In the genomic region with DNA sequence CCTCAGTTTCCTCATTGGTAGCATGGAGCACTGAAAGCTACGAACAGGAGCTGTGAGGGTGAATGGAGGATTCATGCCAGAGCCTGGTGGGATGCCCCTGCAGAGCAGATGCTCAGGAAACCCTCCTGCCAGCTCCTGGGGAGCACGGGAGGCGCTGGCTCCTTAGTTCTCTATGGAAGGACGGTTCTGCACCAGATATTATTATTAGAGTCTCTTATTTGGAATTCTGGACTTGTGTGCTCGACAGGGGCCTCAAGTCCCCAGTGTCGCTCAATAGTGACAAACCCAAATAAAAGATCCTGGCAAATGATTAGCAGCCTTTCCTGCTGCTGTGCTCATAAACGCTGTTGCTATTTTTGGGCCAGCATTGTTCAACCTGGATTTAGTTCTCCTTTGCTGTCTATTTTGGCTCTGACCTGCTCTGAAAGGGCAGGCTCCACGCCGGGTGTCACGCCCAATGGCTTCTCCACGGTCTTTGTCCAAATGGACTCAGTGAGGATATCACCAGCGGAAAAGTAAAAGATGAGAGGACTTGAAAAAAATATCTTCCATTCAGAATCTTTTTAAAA, we compare ENCODE assay signal across 10 cellular contexts. TPM values are rescaled to one million over a fixed set of nuclear protein-coding genes. Genes with fewer than 3 reads are reported as not detected.
A peak's percentile ranks its signal among the peaks of the same experiment; 100 is the strongest.
DNase-seq lines count a peak whose midpoint lies in the region; ATAC-seq, FAIRE-seq and TF ChIP-seq lines count a peak whose summit lies in the region.
"Had no signal": no experiment of that assay in that cellular context is flagged by ENCODE, and none has a peak within 500 bp of the region (broad histone marks: within the 10 kb centered on the region; RNA-seq: fewer than 3 reads in every experiment).

No MANE protein-coding gene starts in this region.

- H3K27ac Mint-ChIP-seq in CD8-positive, alpha-beta T cell: peak overlapping the region; percentile 99

- TF ChIP-seq CTCF in CD8-positive, alpha-beta T cell (IDR thresholded peaks at IDR 0.05): no peak
- TF ChIP-seq CTCF in PC-9 (conservative IDR thresholded peaks at IDR 0.05) (no peak), parathyroid adenoma (IDR thresholded peaks at IDR 0.05) (no peak), MM.1S (IDR thresholded peaks at IDR 0.05; ENCODE audit: low read length) (no peak)

- CTCF ChIA-PET in CD8-positive, alpha-beta T cell (lab: Charles Lee): no interaction called here
- CTCF ChIA-PET in PC-9 (lab: Charles Lee): no interaction called here

- BruUV-seq in PC-9 (replicated peaks; lab: Mats Ljungman, UMichigan): no TSS peak

- H3K4me3 Mint-ChIP-seq in CD8-positive, alpha-beta T cell: peak overlapping the region; percentile 36

- no peak for DNase-seq in CD8-positive, alpha-beta T cell
- DNase-seq in PC-9 (no peak), epithelial cell of prostate (ENCODE audit: low read depth, low spot score) (no peak), MM.1S (no peak), MV-4-11 (lab: John Stamatoyannopoulos, UW) (no peak), GM12891 (ENCODE audit: insufficient read length, low spot score) (no peak)
- DNase-seq in activated CD4-positive, CD25-positive, alpha-beta regulatory T cell treated with anti-CD3 and anti-CD28 coated beads, Interleukin-2, amount 50 U/mL, for 72 hours: no peak
- DNase-seq: aorta, NCI-H1694 treated with DMSO at 0.1 percent for 48 hours had no signal

- H3K79me2 ChIP-seq in PC-9 (ENCODE audit: low read depth) (no peaks in the 10 kb centered on the region), parathyroid adenoma (no peaks in the 10 kb centered on the region), MM.1S (ENCODE audit: low read length) (no peaks in the 10 kb centered on the region)

- H3K4me1 ChIP-seq in CD8-positive, alpha-beta T cell (ENCODE audit: insufficient read depth, low read length): peaks cover 86% of the 10 kb centered on the region
- H3K4me1 ChIP-seq in PC-9 (replicated peaks; ENCODE audit: insufficient read depth): peaks cover 77% of the 10 kb centered on the region
- H3K4me1 ChIP-seq in parathyroid adenoma: peaks cover 17% of the 10 kb centered on the region
- peaks cover 52% of the 10 kb centered on the region for H3K4me1 ChIP-seq in MM.1S (ENCODE audit: low read length)

- H4K20me1 ChIP-seq in PC-9 (ENCODE audit: insufficient read depth): no peaks in the 10 kb centered on the region
- no peaks in the 10 kb centered on the region for H4K20me1 ChIP-seq in MM.1S (ENCODE audit: insufficient read depth, low read length)

- H3K9me3 Mint-ChIP-seq in CD8-positive, alpha-beta T cell: no peaks in the 10 kb centered on the region

- no peak overlapping the region for H3K4me3 ChIP-seq in CD8-positive, alpha-beta T cell (ENCODE audit: low read depth, low read length)
- H3K4me3 ChIP-seq in PC-9 (no peak overlapping the region), parathyroid adenoma (ENCODE audit: low read depth, low read length) (no peak overlapping the region), MM.1S (ENCODE audit: low read length) (no peak overlapping the region)

- H3K9ac ChIP-seq in parathyroid adenoma (no peak overlapping the region), MM.1S (ENCODE audit: low read length) (no peak overlapping the region)

- no peak overlapping the region for H3K27ac ChIP-seq in CD8-positive, alpha-beta T cell (ENCODE audit: low read depth, low read length)
- H3K27ac ChIP-seq in PC-9 (peak overlapping the region; percentile 96), epithelial cell of prostate (peak overlapping the region; percentile 99), parathyroid adenoma (peak overlapping the region; percentile 37), MM.1S (ENCODE audit: low read length) (no peak overlapping the region)

- H3K4me2 ChIP-seq in PC-9: peak overlapping the region; percentile 73; the same call in 1 of the 2 replicates
- peak overlapping the region; percentile 10 for H3K4me2 ChIP-seq in parathyroid adenoma (ENCODE audit: low read length)
- H3K4me2 ChIP-seq in MM.1S (ENCODE audit: low read depth, low read length): no peak overlapping the region

- TF ChIP-seq POLR2A in GM12891 (IDR thresholded peaks at IDR 0.05; ENCODE audit: low read depth, low read length): no peak

- peaks cover 83% of the 10 kb centered on the region for H3K4me1 Mint-ChIP-seq in CD8-positive, alpha-beta T cell (ENCODE audit: low read depth)

- H3K36me3 ChIP-seq in CD8-positive, alpha-beta T cell (ENCODE audit: insufficient read depth, low read length): no peaks in the 10 kb centered on the region
- H3K36me3 ChIP-seq in PC-9 (ENCODE audit: low read depth) (no peaks in the 10 kb centered on the region), parathyroid adenoma (ENCODE audit: control insufficient read depth, insufficient read depth, low read length) (no peaks in the 10 kb centered on the region), MM.1S (replicated peaks; ENCODE audit: insufficient read depth, low read length) (no peaks in the 10 kb centered on the region)

- no peaks in the 10 kb centered on the region for H3K36me3 Mint-ChIP-seq in CD8-positive, alpha-beta T cell

- FAIRE-seq in GM12891 (lab: Jason Lieb, UNC): no peak

- H3F3A ChIP-seq in PC-9 (ENCODE audit: insufficient read depth, low read depth): peaks cover 71% of the 10 kb centered on the region
- peaks cover 44% of the 10 kb centered on the region for H3F3A ChIP-seq in MM.1S (ENCODE audit: insufficient read depth, low read length)

- POLR2A ChIA-PET in CD8-positive, alpha-beta T cell (lab: Charles Lee): interaction anchor here (1.6 to 9.9 kb wide), 3 partner anchors 21 to 31 kb away, joined by 6 to 229 read pairs (median 7); a partner anchor contains a TSS
- POLR2A ChIA-PET in PC-9 (lab: Charles Lee; ENCODE audit: unreplicated experiment): no interaction called here

- H3K27me3 ChIP-seq in CD8-positive, alpha-beta T cell (ENCODE audit: insufficient read depth, low read length): no peaks in the 10 kb centered on the region
- H3K27me3 ChIP-seq in PC-9 (ENCODE audit: insufficient read depth, low read depth): no peaks in the 10 kb centered on the region
- H3K27me3 ChIP-seq in parathyroid adenoma (ENCODE audit: control insufficient read depth, insufficient read depth, low read length): no peaks in the 10 kb centered on the region
- H3K27me3 ChIP-seq in MM.1S (replicated peaks; ENCODE audit: insufficient read depth, low read length): no peaks in the 10 kb centered on the region

- H3K27me3 Mint-ChIP-seq in CD8-positive, alpha-beta T cell (ENCODE audit: low read depth): no peaks in the 10 kb centered on the region

- H3K9me3 ChIP-seq in CD8-positive, alpha-beta T cell (ENCODE audit: low read length): no peaks in the 10 kb centered on the region
- H3K9me3 ChIP-seq in PC-9 (ENCODE audit: insufficient read depth, low read depth): no peaks in the 10 kb centered on the region
- H3K9me3 ChIP-seq in parathyroid adenoma (ENCODE audit: control insufficient read depth, low read length): no peaks in the 10 kb centered on the region
- no peaks in the 10 kb centered on the region for H3K9me3 ChIP-seq in MM.1S (replicated peaks; ENCODE audit: insufficient read depth, low read length)

- H3K9me2 ChIP-seq in PC-9 (ENCODE audit: insufficient read depth) (no peaks in the 10 kb centered on the region), MM.1S (replicated peaks; ENCODE audit: insufficient read depth, low read length) (no peaks in the 10 kb centered on the region)

- no peak overlapping the region for H2AFZ ChIP-seq in PC-9
- H2AFZ ChIP-seq in parathyroid adenoma: peak overlapping the region; percentile 31
- H2AFZ ChIP-seq in MM.1S (ENCODE audit: low read length): no peak overlapping the region

- no peak for ATAC-seq in CD8-positive, alpha-beta T cell

- intact Hi-C loops in CD8-positive, alpha-beta T cell (cut with DNase I, micrococcal nuclease): loop anchor here in 1 of 2 experiments (1.0 to 5.0 kb wide), 4 partner anchors 44 to 139 kb away; no protein-coding TSS in a partner anchor
- intact Hi-C loops in PC-9 (cut with micrococcal nuclease; ENCODE audit: unreplicated experiment): loop anchor here (5.0 kb wide), 1 partner anchor 534 kb away; no protein-coding TSS in a partner anchor

TF ChIP-seq in GM12891, 5 proteins besides CTCF, POLR2A, EP300 and RAD21:
- TF ChIP-seq TAF1 (IDR thresholded peaks at IDR 0.05; ENCODE audit: low read depth, low read length) (no peak), SPI1 (IDR thresholded peaks at IDR 0.05; ENCODE audit: low read depth, low read length) (no peak), POLR2AphosphoS5 (IDR thresholded peaks at IDR 0.05; ENCODE audit: low read depth, low read length) (no peak), PAX5 (IDR thresholded peaks at IDR 0.05; ENCODE audit: insufficient read depth, low read length, severe bottlenecking) (no peak), POU2F2 (IDR thresholded peaks at IDR 0.05; ENCODE audit: low read depth, low read length) (no peak)

RNA-seq across cellular contexts. Expression of a gene that starts 23.0 kb away (rescaled TPM):
- 100 to 1,000 TPM; 552 to 566 TPM for total RNA-seq in CD8-positive, alpha-beta T cell
- total RNA-seq in PC-9 (2021): 27.7 and 41.9 TPM in 2 replicates
- 67.9 TPM for polyA plus RNA-seq in GM12891 (2012; ENCODE audit: low read depth, missing spikeins)

Comparison
In these comparisons a context has a peak if more than half of its experiments do, and no peak if none do; other contexts are left out.
1. H3K27ac ChIP-seq: peak in PC-9 (single experiment), epithelial cell of prostate (single experiment) and parathyroid adenoma (single experiment); none in CD8-positive, alpha-beta T cell (single experiment) and MM.1S (single experiment).
2. RNA of a gene that starts 23.0 kb away (total RNA-seq): 552 to 566 TPM in CD8-positive, alpha-beta T cell; 27.7 to 41.9 TPM in PC-9; every median in the first group is over 10 times any median in the second.